Comparison of ENCODE assay signal across 12 cellular contexts in genomic region chr5:96932026-96932425, GRCh38. TPM values are rescaled to one million over a fixed set of nuclear protein-coding genes. Genes with fewer than 3 reads are reported as not detected.
A peak's percentile ranks its signal among the peaks of the same experiment; 100 is the strongest.
DNase-seq lines count a peak whose midpoint lies in the region; ATAC-seq and TF ChIP-seq lines count a peak whose summit lies in the region.
"Had no signal": no experiment of that assay in that cellular context is flagged by ENCODE, and none has a peak within 500 bp of the region (broad histone marks: within the 10 kb centered on the region; RNA-seq: fewer than 3 reads in every experiment).

No MANE protein-coding gene starts in this region.

- H4K8ac ChIP-seq in neuronal stem cell (ENCODE audit: low read depth, low read length) = no peak overlapping the region

- no peak overlapping the region for H3K14ac ChIP-seq in neuronal stem cell (ENCODE audit: low read length)

- no peak for DNase-seq in stimulated activated naive CD8-positive, alpha-beta T cell treated with anti-CD3 and anti-CD28 coated beads, Interleukin-15, Interleukin-2, amounts not matched to agents 100 U/mL and 50 U/mL, for 24 hours
- DNase-seq in T-helper 17 cell (no peak), upper lobe of left lung (no peak), lower leg skin (ENCODE audit: low spot score in 2 of 2) (no peak), neuronal stem cell (ENCODE audit: low spot score) (no peak)
- DNase-seq in effector CD8-positive, alpha-beta T cell (lab: John Stamatoyannopoulos, UW) = no peak
- DNase-seq: activated CD4-positive, CD25-positive, alpha-beta regulatory T cell treated with anti-CD3 and anti-CD28 coated beads, Interleukin-2, amount 50 U/mL, for 72 hours; activated effector memory CD4-positive, alpha-beta T cell treated with anti-CD3 and anti-CD28 coated beads, Interleukin-2, amount 50 U/mL, for 16 hours; SK-N-SH; trophoblast cell had no signal

- ATAC-seq in stimulated activated naive CD8-positive, alpha-beta T cell treated with anti-CD3 and anti-CD28 coated beads, Interleukin-15, Interleukin-2, amounts not matched to agents 100 U/mL and 50 U/mL, for 24 hours = no peak
- ATAC-seq in T-helper 17 cell = no peak
- ATAC-seq in upper lobe of left lung (ENCODE audit: low FRiP score in 2 of 2) = no peak

- H3K4me2 ChIP-seq in neuronal stem cell (ENCODE audit: insufficient read depth, low read length, poor library complexity, severe bottlenecking) = no peak overlapping the region
- H3K4me2 ChIP-seq: SK-N-SH had no signal

- no peak overlapping the region for H3K27ac ChIP-seq in upper lobe of left lung
- no peak overlapping the region for H3K27ac ChIP-seq in neuronal stem cell (replicated peaks; ENCODE audit: low read length)

- H2AFZ ChIP-seq in neuronal stem cell (ENCODE audit: low read length) = no peak overlapping the region

- H3K4me3 Mint-ChIP-seq in stimulated activated naive CD8-positive, alpha-beta T cell treated with anti-CD3 and anti-CD28 coated beads, Interleukin-15, Interleukin-2, amounts not matched to agents 100 ng/mL and 50 ng/mL, for 24 hours = peak overlapping the region; percentile 58
- peak overlapping the region; percentile 52 for H3K4me3 Mint-ChIP-seq in T-helper 17 cell

- H2BK120ac ChIP-seq in neuronal stem cell (ENCODE audit: low read depth, low read length) = no peak overlapping the region

- no peak overlapping the region for H3K27ac Mint-ChIP-seq in stimulated activated naive CD8-positive, alpha-beta T cell treated with anti-CD3 and anti-CD28 coated beads, Interleukin-15, Interleukin-2, amounts not matched to agents 100 ng/mL and 50 ng/mL, for 24 hours
- H3K27ac Mint-ChIP-seq in T-helper 17 cell = peak overlapping the region; percentile 98

- H3K27me3 ChIP-seq in endocrine pancreas (ENCODE audit: control insufficient read depth, insufficient read depth, low read length) (no peaks in the 10 kb centered on the region), upper lobe of left lung (no peaks in the 10 kb centered on the region), neuronal stem cell (ENCODE audit: control insufficient read depth in 3 of 3, insufficient read depth in 3 of 3, low read depth in 1 of 3, low read length in 3 of 3) (peaks cover 0 to 5% (median 0%) of the 10 kb centered on the region in 3 experiments)

- no peaks in the 10 kb centered on the region for H3K27me3 Mint-ChIP-seq in stimulated activated naive CD8-positive, alpha-beta T cell treated with anti-CD3 and anti-CD28 coated beads, Interleukin-15, Interleukin-2, amounts not matched to agents 100 ng/mL and 50 ng/mL, for 24 hours
- no peaks in the 10 kb centered on the region for H3K27me3 Mint-ChIP-seq in T-helper 17 cell

- no peak overlapping the region for H2BK15ac ChIP-seq in neuronal stem cell (ENCODE audit: low read length)

- H4K91ac ChIP-seq in neuronal stem cell (ENCODE audit: low read depth, low read length, poor library complexity) = no peak overlapping the region

- no peak overlapping the region for H2BK5ac ChIP-seq in neuronal stem cell (ENCODE audit: low read length)

- H3K9me3 ChIP-seq in T-helper 17 cell (ENCODE audit: control insufficient read depth, low read length, poor library complexity, severe bottlenecking) (no peaks in the 10 kb centered on the region), endocrine pancreas (ENCODE audit: control insufficient read depth, low read length) (no peaks in the 10 kb centered on the region), upper lobe of left lung (no peaks in the 10 kb centered on the region), neuronal stem cell (replicated peaks in 1 of 2; ENCODE audit: control insufficient read depth in 2 of 2, insufficient read depth in 1 of 2, low read depth in 1 of 2, low read length in 2 of 2) (no peaks in the 10 kb centered on the region)
- H3K9me3 ChIP-seq: SK-N-SH had no signal

- H3K4me1 ChIP-seq in endocrine pancreas (ENCODE audit: control insufficient read depth, insufficient read depth, low read length) (peaks cover 17% of the 10 kb centered on the region), upper lobe of left lung (peaks cover 16 to 22% (median 20%) of the 10 kb centered on the region in 4 donors), neuronal stem cell (ENCODE audit: control insufficient read depth in 2 of 2, insufficient read depth in 1 of 2, low read depth in 1 of 2, low read length in 2 of 2) (peaks cover 6 to 7% of the 10 kb centered on the region in 2 donors)

- no peak for TF ChIP-seq EP300 in upper lobe of left lung (IDR thresholded peaks at IDR 0.05)

- H3K4ac ChIP-seq in neuronal stem cell (ENCODE audit: low read length) = no peak overlapping the region

- H3K4me1 Mint-ChIP-seq in stimulated activated naive CD8-positive, alpha-beta T cell treated with anti-CD3 and anti-CD28 coated beads, Interleukin-15, Interleukin-2, amounts not matched to agents 100 ng/mL and 50 ng/mL, for 24 hours (ENCODE audit: low read depth) = peaks cover 65% of the 10 kb centered on the region
- H3K4me1 Mint-ChIP-seq in T-helper 17 cell = peaks cover 46% of the 10 kb centered on the region

- H2AK5ac ChIP-seq in neuronal stem cell (ENCODE audit: low read depth, low read length) = no peak overlapping the region

- H3K23ac ChIP-seq in neuronal stem cell (ENCODE audit: low read depth, low read length, poor library complexity) = no peak overlapping the region

- H3K36me3 Mint-ChIP-seq in stimulated activated naive CD8-positive, alpha-beta T cell treated with anti-CD3 and anti-CD28 coated beads, Interleukin-15, Interleukin-2, amounts not matched to agents 100 ng/mL and 50 ng/mL, for 24 hours (ENCODE audit: low read depth) = no peaks in the 10 kb centered on the region
- H3K36me3 Mint-ChIP-seq in T-helper 17 cell (ENCODE audit: low read depth) = no peaks in the 10 kb centered on the region

- no peaks in the 10 kb centered on the region for H3K9me3 Mint-ChIP-seq in stimulated activated naive CD8-positive, alpha-beta T cell treated with anti-CD3 and anti-CD28 coated beads, Interleukin-15, Interleukin-2, amounts not matched to agents 100 ng/mL and 50 ng/mL, for 24 hours

- no peak for TF ChIP-seq CTCF in upper lobe of left lung (IDR thresholded peaks at IDR 0.05)
- TF ChIP-seq CTCF in lower leg skin (IDR thresholded peaks at IDR 0.05) = no peak

- no peak for TF ChIP-seq POLR2A in upper lobe of left lung (IDR thresholded peaks at IDR 0.05)
- TF ChIP-seq POLR2A in lower leg skin (IDR thresholded peaks at IDR 0.05) = no peak

- H3K4me3 ChIP-seq in endocrine pancreas (ENCODE audit: control insufficient read depth, insufficient read depth, low read length) = peak overlapping the region; percentile 72
- H3K4me3 ChIP-seq in upper lobe of left lung = no peak overlapping the region
- H3K4me3 ChIP-seq in lower leg skin (ENCODE audit: low read depth, poor library complexity, severe bottlenecking) = no peak overlapping the region
- H3K4me3 ChIP-seq in neuronal stem cell (ENCODE audit: low read length in 2 of 2) = no peak overlapping the region

- intact Hi-C loops in lower leg skin (cut with DNase I; ENCODE audit: low total_unique reads) = no loop called here

- WGBS in upper lobe of left lung, 2 donors = 81 to 89% methylated on average over 5 of the region's 5 CpGs
- WGBS in lower leg skin, 2 donors = 82 to 94% methylated on average over 5 of the region's 5 CpGs
- WGBS in neuronal stem cell (ENCODE audit: extremely low coverage in 2 of 2, insufficient read length in 2 of 2, insufficient replicate concordance in 1 of 2), 2 donors = no CpG with 5 or more reads among the region's 5 CpGs

- H3K79me1 ChIP-seq in neuronal stem cell (ENCODE audit: low read depth, low read length) = peaks cover 4% of the 10 kb centered on the region

- no peak overlapping the region for H3K9ac ChIP-seq in endocrine pancreas (ENCODE audit: control insufficient read depth, insufficient read depth, low read length)
- no peak overlapping the region for H3K9ac ChIP-seq in neuronal stem cell (ENCODE audit: low read depth, low read length, poor library complexity)
- H3K9ac ChIP-seq: SK-N-SH had no signal

- no peaks in the 10 kb centered on the region for H3K36me3 ChIP-seq in endocrine pancreas (ENCODE audit: control insufficient read depth, insufficient read depth, low read length)
- H3K36me3 ChIP-seq in upper lobe of left lung = no peaks in the 10 kb centered on the region
- no peaks in the 10 kb centered on the region for H3K36me3 ChIP-seq in neuronal stem cell (replicated peaks in 1 of 2; ENCODE audit: control insufficient read depth in 2 of 2, insufficient read depth in 2 of 2, low read length in 2 of 2)

- H3K18ac ChIP-seq in neuronal stem cell (ENCODE audit: low read length) = no peak overlapping the region

- no peak overlapping the region for H2BK12ac ChIP-seq in neuronal stem cell (ENCODE audit: low read length)

RNA-seq across cellular contexts. Expression of gene LNPEP, which starts 3.9 kb away (rescaled TPM):
- total RNA-seq in T-helper 17 cell (10 to 100 TPM; 72.4 to 80.7 TPM), upper lobe of left lung (10 to 100 TPM; 28.9 to 67.2 (median 42.7) TPM), lower leg skin (10 to 100 TPM; 53.9 to 60.1 (median 56.9) TPM)
- 2.2 TPM for polyA plus RNA-seq in neuronal stem cell (2013, experiment 1 of 2)
- 2.7 TPM for polyA plus RNA-seq in neuronal stem cell (2013, experiment 2 of 2)

RNA-seq across cellular contexts. Expression of gene ERAP2, which starts 55.7 kb away (rescaled TPM):
- total RNA-seq in T-helper 17 cell (10 to 100 TPM; 42.7 to 65.6 TPM), upper lobe of left lung (10 to 100 TPM; 19.9 to 24.8 (median 22.1) TPM), lower leg skin (10 to 100 TPM in 1 of 4 donors, 1 to 10 TPM in 3; 5.0 to 11.0 (median 9.3) TPM)
- polyA plus RNA-seq in neuronal stem cell (2013, experiment 1 of 2) = not detected
- not detected for polyA plus RNA-seq in neuronal stem cell (2013, experiment 2 of 2)
